In genomic region chr6:106858653-106859092, GRCh38 we compare ENCODE assay signal across 16 cellular contexts.
DNase-seq lines count a peak whose midpoint lies in the region; ATAC-seq, FAIRE-seq and TF ChIP-seq lines count a peak whose summit lies in the region.
"Had no signal": no experiment of that assay in that cellular context is flagged by ENCODE, and none has a peak within 500 bp of the region (broad histone marks: within the 10 kb centered on the region; RNA-seq: fewer than 3 reads in every experiment).

No MANE protein-coding gene starts in this region.

- FAIRE-seq in K562 (lab: Jason Lieb, UNC) = peak; percentile 95
- FAIRE-seq: H54 had no signal

- H3K79me2 ChIP-seq in K562 (ENCODE audit: control insufficient read depth, insufficient read depth, low read length) (no peaks in the 10 kb centered on the region), neural progenitor cell (ENCODE audit: low read depth) (no peaks in the 10 kb centered on the region)

- H3K27me3 Mint-ChIP-seq in activated CD4-positive, alpha-beta T cell treated with anti-CD3 and anti-CD28 coated beads, Interleukin-2, amount 10 ng/mL, durations not matched to agents 7 days and 5 days = no peaks in the 10 kb centered on the region
- H3K27me3 Mint-ChIP-seq in neural progenitor cell (ENCODE audit: insufficient read depth, low read depth) = peaks cover 12% of the 10 kb centered on the region

- CTCF ChIA-PET in K562 (lab: Yijun Ruan, JAX; ENCODE audit: low intra/inter-chr PET ratio) = no interaction called here
- CTCF ChIA-PET in activated CD4-positive, alpha-beta T cell treated with anti-CD3 and anti-CD28 coated beads, Interleukin-2, amount 10 ng/mL, durations not matched to agents 7 days and 5 days (lab: Charles Lee) = no interaction called here

- no peak for TF ChIP-seq POLR2A in K562 (conservative IDR thresholded peaks at IDR 0.05)
- TF ChIP-seq POLR2A in heart left ventricle (IDR thresholded peaks at IDR 0.05) = no peak

- ATAC-seq in K562 = peak; percentile 82
- ATAC-seq in heart left ventricle = no peak
- ATAC-seq: naive thymus-derived CD8-positive, alpha-beta T cell had no signal

- no peaks in the 10 kb centered on the region for H3F3A ChIP-seq in neural progenitor cell (ENCODE audit: low read depth)

- no peak overlapping the region for H3K27ac Mint-ChIP-seq in activated CD4-positive, alpha-beta T cell treated with anti-CD3 and anti-CD28 coated beads, Interleukin-2, amount 10 ng/mL, durations not matched to agents 7 days and 5 days
- H3K27ac Mint-ChIP-seq in neural progenitor cell = no peak overlapping the region
- H3K27ac Mint-ChIP-seq: activated CD4-positive, alpha-beta memory T cell treated with anti-CD3 and anti-CD28 coated beads for 36 hours; activated naive CD4-positive, alpha-beta T cell treated with anti-CD3 and anti-CD28 coated beads, Interleukin-2, amount 10 ng/mL, durations not matched to agents 7 days and 5 days; naive thymus-derived CD8-positive, alpha-beta T cell had no signal

- no peaks in the 10 kb centered on the region for H4K20me1 ChIP-seq in K562 (replicated peaks; ENCODE audit: control insufficient read depth, insufficient read depth, low read length)
- no peaks in the 10 kb centered on the region for H4K20me1 ChIP-seq in neural progenitor cell (ENCODE audit: low read depth)

- H3K4me3 Mint-ChIP-seq in activated CD4-positive, alpha-beta T cell treated with anti-CD3 and anti-CD28 coated beads, Interleukin-2, amount 10 ng/mL, durations not matched to agents 7 days and 5 days = no peak overlapping the region
- H3K4me3 Mint-ChIP-seq in neural progenitor cell = no peak overlapping the region
- H3K4me3 Mint-ChIP-seq: activated CD4-positive, alpha-beta memory T cell treated with anti-CD3 and anti-CD28 coated beads for 36 hours; activated naive CD4-positive, alpha-beta T cell treated with anti-CD3 and anti-CD28 coated beads, Interleukin-2, amount 10 ng/mL, durations not matched to agents 7 days and 5 days; naive thymus-derived CD8-positive, alpha-beta T cell had no signal

- peaks cover 28% of the 10 kb centered on the region for H3K9me3 ChIP-seq in K562 (replicated peaks; ENCODE audit: control insufficient read depth, insufficient read depth, low read depth, low read length)
- H3K9me3 ChIP-seq in heart left ventricle = no peaks in the 10 kb centered on the region
- H3K9me3 ChIP-seq in neural progenitor cell (ENCODE audit: low read depth) = peaks cover 3% of the 10 kb centered on the region
- H3K9me3 ChIP-seq: BE2C had no signal

- no peaks in the 10 kb centered on the region for H3K36me3 Mint-ChIP-seq in activated CD4-positive, alpha-beta T cell treated with anti-CD3 and anti-CD28 coated beads, Interleukin-2, amount 10 ng/mL, durations not matched to agents 7 days and 5 days (ENCODE audit: low read depth)
- H3K36me3 Mint-ChIP-seq in neural progenitor cell = no peaks in the 10 kb centered on the region
- H3K36me3 Mint-ChIP-seq: activated CD4-positive, alpha-beta memory T cell treated with anti-CD3 and anti-CD28 coated beads for 36 hours; activated naive CD4-positive, alpha-beta T cell treated with anti-CD3 and anti-CD28 coated beads, Interleukin-2, amount 10 ng/mL, durations not matched to agents 7 days and 5 days had no signal

- H3K4me3 ChIP-seq in K562 (no peak overlapping the region), kidney epithelial cell (ENCODE audit: low read depth, low read length) (no peak overlapping the region), heart left ventricle (no peak overlapping the region), neural progenitor cell (no peak overlapping the region)
- H3K4me3 ChIP-seq: dorsolateral prefrontal cortex had no signal

- DNase-seq in ACHN = peak; percentile 17
- peak; percentile 66 for DNase-seq in HT-29 (ENCODE audit: low spot score)
- peak in 2 of 4 experiments; percentile 42 to 82 for DNase-seq in K562 (ENCODE audit: extremely low read depth in 1 of 4, low spot score in 3 of 4)
- DNase-seq in kidney epithelial cell (ENCODE audit: low read depth) = peak; percentile 34
- DNase-seq in RPMI8226 = no peak
- no peak for DNase-seq in heart left ventricle
- no peak for DNase-seq in activated CD4-positive, alpha-beta T cell treated with anti-CD3 and anti-CD28 coated beads, Interleukin-2, amount 10 ng/mL, durations not matched to agents 7 days and 5 days
- DNase-seq in neural progenitor cell (ENCODE audit: low spot score) = no peak
- DNase-seq: activated CD4-positive, alpha-beta memory T cell treated with anti-CD3 and anti-CD28 coated beads for 36 hours; activated naive CD4-positive, alpha-beta T cell treated with anti-CD3 and anti-CD28 coated beads, Interleukin-2, amount 10 ng/mL, durations not matched to agents 7 days and 5 days; BE2C; dorsolateral prefrontal cortex; naive thymus-derived CD8-positive, alpha-beta T cell; NCI-H526 treated with DMSO at 0.1 percent for 48 hours; SW 1271 had no signal

- peak overlapping the region in 1 of 2 experiments; percentile 43; a peak in 2 of 4 replicates for H3K9ac ChIP-seq in K562 (ENCODE audit: insufficient read depth in 1 of 2, low read depth in 2 of 2, low read length in 2 of 2)
- no peak overlapping the region for H3K9ac ChIP-seq in neural progenitor cell

- H3K9me3 Mint-ChIP-seq in activated CD4-positive, alpha-beta T cell treated with anti-CD3 and anti-CD28 coated beads, Interleukin-2, amount 10 ng/mL, durations not matched to agents 7 days and 5 days = peaks cover 12% of the 10 kb centered on the region
- H3K9me3 Mint-ChIP-seq in neural progenitor cell = peaks cover 22% of the 10 kb centered on the region

- peak overlapping the region; percentile 80 for H3K27ac ChIP-seq in K562 (ENCODE audit: extremely low read depth, low read depth, low read length)
- no peak overlapping the region for H3K27ac ChIP-seq in heart left ventricle
- H3K27ac ChIP-seq in neural progenitor cell = no peak overlapping the region
- H3K27ac ChIP-seq: dorsolateral prefrontal cortex had no signal

- H2AFZ ChIP-seq in K562 (ENCODE audit: low read depth, low read length) (peak overlapping the region; percentile 73), neural progenitor cell (replicated peaks) (no peak overlapping the region)

- peaks cover 0 to 30% of the 10 kb centered on the region in 2 experiments; a peak in 4 of 5 replicates for H3K4me1 ChIP-seq in K562 (replicated peaks in 1 of 2; ENCODE audit: control insufficient read depth in 2 of 2, insufficient read depth in 2 of 2, low read length in 2 of 2)
- H3K4me1 ChIP-seq in heart left ventricle = no peaks in the 10 kb centered on the region
- H3K4me1 ChIP-seq in neural progenitor cell = no peaks in the 10 kb centered on the region
- H3K4me1 ChIP-seq: BE2C had no signal

- intact Hi-C loops in K562 (cut with micrococcal nuclease) = loop anchor here (10.0 kb wide), 1 partner anchor 104 kb away; no protein-coding TSS in a partner anchor
- intact Hi-C loops in heart left ventricle (cut with DNase I) = no loop called here

- no peaks in the 10 kb centered on the region for H3K4me1 Mint-ChIP-seq in activated CD4-positive, alpha-beta T cell treated with anti-CD3 and anti-CD28 coated beads, Interleukin-2, amount 10 ng/mL, durations not matched to agents 7 days and 5 days
- no peaks in the 10 kb centered on the region for H3K4me1 Mint-ChIP-seq in neural progenitor cell
- H3K4me1 Mint-ChIP-seq: activated naive CD4-positive, alpha-beta T cell treated with anti-CD3 and anti-CD28 coated beads, Interleukin-2, amount 10 ng/mL, durations not matched to agents 7 days and 5 days; naive thymus-derived CD8-positive, alpha-beta T cell had no signal

- no peaks in the 10 kb centered on the region for H3K9me1 ChIP-seq in K562 (ENCODE audit: control insufficient read depth, insufficient read depth, low read length)

- BruUV-seq in K562 (replicated peaks; lab: Mats Ljungman, UMichigan) = no TSS peak

- no peak for TF ChIP-seq CTCF in K562 (IDR thresholded peaks at IDR 0.05 in 2 of 3, conservative IDR thresholded peaks at IDR 0.05 in 1 of 3; ENCODE audit: insufficient read depth in 2 of 3, low read depth in 1 of 3, low read length in 3 of 3)
- TF ChIP-seq CTCF in kidney epithelial cell (IDR thresholded peaks at IDR 0.05; ENCODE audit: insufficient read depth, low read length, poor library complexity, severe bottlenecking) = no peak
- TF ChIP-seq CTCF in heart left ventricle (IDR thresholded peaks at IDR 0.05) = no peak
- no peak for TF ChIP-seq CTCF in neural progenitor cell (IDR thresholded peaks at IDR 0.05)

- H3K4me2 ChIP-seq in K562 (ENCODE audit: insufficient read depth, low read length) = 0 out of 2 replicates have a peak overlapping the region, but pooled peaks have one; percentile 1
- H3K4me2 ChIP-seq in neural progenitor cell = no peak overlapping the region

- WGBS in K562 (ENCODE audit: insufficient coverage, low coverage, missing lambda C conversion rate) = 13% methylated on average over 3 of the region's 3 CpGs
- 55 to 70% (median 64%) methylated on average over 3 of the region's 3 CpGs for WGBS in heart left ventricle, 4 donors

- in situ Hi-C loops in ACHN (cut with HindIII; ENCODE audit: low pct_ligation_motif_present, low pct_unique_long_range_greater_than_20kb, low sequenced_read_pairs) = no loop called here
- in situ Hi-C loops in K562 (cut with MboI) = no loop called here

- no peaks in the 10 kb centered on the region for H3K27me3 ChIP-seq in K562 (ENCODE audit: control insufficient read depth in 2 of 2, insufficient read depth in 2 of 2, low read length in 2 of 2)
- no peaks in the 10 kb centered on the region for H3K27me3 ChIP-seq in kidney epithelial cell (ENCODE audit: control insufficient read depth, insufficient read depth, low read length)
- H3K27me3 ChIP-seq in heart left ventricle = peaks cover 0 to 5% (median 0%) of the 10 kb centered on the region in 9 donors
- H3K27me3 ChIP-seq in neural progenitor cell = no peaks in the 10 kb centered on the region
- H3K27me3 ChIP-seq: BE2C had no signal

- POLR2A ChIA-PET in K562 (lab: Yijun Ruan, JAX) = interaction anchor here (0.6 to 0.8 kb wide), 2 partner anchors 9 to 13 kb away, joined by 3 read pairs; no protein-coding TSS in a partner anchor
- POLR2A ChIA-PET in activated CD4-positive, alpha-beta T cell treated with anti-CD3 and anti-CD28 coated beads, Interleukin-2, amount 10 ng/mL, durations not matched to agents 7 days and 5 days (lab: Charles Lee) = no interaction called here

- TF ChIP-seq EP300 in K562 (IDR thresholded peaks at IDR 0.05; ENCODE audit: low read length) = peak; percentile 53; the same call in 1 of the 2 replicates

- no peaks in the 10 kb centered on the region for H3K36me3 ChIP-seq in K562 (ENCODE audit: control insufficient read depth, insufficient read depth, low read length)
- no peaks in the 10 kb centered on the region for H3K36me3 ChIP-seq in kidney epithelial cell (ENCODE audit: control insufficient read depth, insufficient read depth, low read length)
- H3K36me3 ChIP-seq in heart left ventricle = no peaks in the 10 kb centered on the region
- no peaks in the 10 kb centered on the region for H3K36me3 ChIP-seq in neural progenitor cell
- H3K36me3 ChIP-seq: BE2C had no signal

- TF ChIP-seq RAD21 in K562 (CRISPR knock-in tag; conservative IDR thresholded peaks at IDR 0.05 in 1 of 2, IDR thresholded peaks at IDR 0.05 in 1 of 2) = no peak

TF ChIP-seq in K562, 482 proteins besides CTCF, POLR2A, EP300 and RAD21 (continues in another document):
- TF ChIP-seq JUN (IDR thresholded peaks at IDR 0.05; ENCODE audit: borderline replicate concordance, low read depth, low read length) (peak; percentile 27; the same call in 1 of the 2 replicates), JUN (CRISPR knock-in tag; IDR thresholded peaks at IDR 0.05; ENCODE audit: borderline replicate concordance) (no peak), KAT8 (IDR thresholded peaks at IDR 0.05; ENCODE audit: low read depth) (no peak)

Comparison
In these comparisons a context has a peak if more than half of its experiments do, and no peak if none do; other contexts are left out.
1. DNase-seq: peak in ACHN (single experiment), HT-29 (single experiment) and kidney epithelial cell (single experiment); none in RPMI8226 (single experiment), heart left ventricle (0 of 5), activated CD4-positive, alpha-beta T cell treated with anti-CD3 and anti-CD28 coated beads, Interleukin-2, amount 10 ng/mL, durations not matched to agents 7 days and 5 days (single experiment) and neural progenitor cell (single experiment).